17 cellular contexts compared by ENCODE assay signal in genomic region chr10:110821508-110821907, GRCh38. TPM values are rescaled to one million over a fixed set of nuclear protein-coding genes. Genes with fewer than 3 reads are reported as not detected.
A peak's percentile ranks its signal among the peaks of the same experiment; 100 is the strongest.
DNase-seq lines count a peak whose midpoint lies in the region; ATAC-seq, FAIRE-seq and TF ChIP-seq lines count a peak whose summit lies in the region.
"Had no signal": no experiment of that assay in that cellular context is flagged by ENCODE, and none has a peak within 500 bp of the region (broad histone marks: within the 10 kb centered on the region; RNA-seq: fewer than 3 reads in every experiment).

No MANE protein-coding gene starts in this region.

- H4K20me1 ChIP-seq in PC-9 (ENCODE audit: insufficient read depth), result no peaks in the 10 kb centered on the region

- H3K4me3 Mint-ChIP-seq in activated T-helper 17 cell treated with anti-CD3 and anti-CD28 coated beads, Interleukin-2, amount 50 U/mL, for 72 hours, result no peak overlapping the region
- H3K4me3 Mint-ChIP-seq: activated CD4-positive, alpha-beta memory T cell treated with anti-CD3 and anti-CD28 coated beads for 36 hours had no signal

- H3K27me3 Mint-ChIP-seq in activated T-helper 17 cell treated with anti-CD3 and anti-CD28 coated beads, Interleukin-2, amount 50 U/mL, for 72 hours, result no peaks in the 10 kb centered on the region
- H3K27me3 Mint-ChIP-seq: activated CD4-positive, alpha-beta memory T cell treated with anti-CD3 and anti-CD28 coated beads for 36 hours had no signal

- H3K36me3 Mint-ChIP-seq in activated T-helper 17 cell treated with anti-CD3 and anti-CD28 coated beads, Interleukin-2, amount 50 U/mL, for 72 hours (ENCODE audit: low read depth), result no peaks in the 10 kb centered on the region
- H3K36me3 Mint-ChIP-seq: activated CD4-positive, alpha-beta memory T cell treated with anti-CD3 and anti-CD28 coated beads for 36 hours had no signal

- H3K4me2 ChIP-seq in PC-9, result no peak overlapping the region

- TF ChIP-seq POLR2A in H54 (IDR thresholded peaks at IDR 0.05; ENCODE audit: low read depth, low read length), result no peak

- BruUV-seq in PC-9 (replicated peaks; lab: Mats Ljungman, UMichigan), result no TSS peak

- H3K36me3 ChIP-seq in muscle layer of duodenum (ENCODE audit: control insufficient read depth in 1 of 2, insufficient read depth in 2 of 2, low read length in 2 of 2) (no peaks in the 10 kb centered on the region), thoracic aorta (peaks cover 2% of the 10 kb centered on the region), PC-9 (ENCODE audit: low read depth) (no peaks in the 10 kb centered on the region)
- H3K36me3 ChIP-seq: tibial nerve had no signal

- intact Hi-C loops in PC-9 (cut with micrococcal nuclease; ENCODE audit: unreplicated experiment), result no loop called here

- no peak overlapping the region for H2AFZ ChIP-seq in PC-9

- H3K9me3 ChIP-seq in muscle layer of duodenum (ENCODE audit: control insufficient read depth in 1 of 2, low read length in 2 of 2), result no peaks in the 10 kb centered on the region
- no peaks in the 10 kb centered on the region for H3K9me3 ChIP-seq in thoracic aorta
- H3K9me3 ChIP-seq in PC-9 (ENCODE audit: insufficient read depth, low read depth), result no peaks in the 10 kb centered on the region
- H3K9me3 ChIP-seq: SJSA1, tibial nerve had no signal

- TF ChIP-seq CTCF in thoracic aorta (IDR thresholded peaks at IDR 0.05) (no peak), PC-9 (conservative IDR thresholded peaks at IDR 0.05) (no peak)

- POLR2A ChIA-PET in PC-9 (lab: Charles Lee; ENCODE audit: unreplicated experiment), result no interaction called here

- peak overlapping the region; percentile 84 for H3K27ac ChIP-seq in muscle layer of duodenum (ENCODE audit: low read length)
- H3K27ac ChIP-seq in thoracic aorta, result peak overlapping the region; percentile 82 to 94
- no peak overlapping the region for H3K27ac ChIP-seq in PC-9
- H3K27ac ChIP-seq: SJSA1 had no signal

- H3K4me3 ChIP-seq in muscle layer of duodenum (ENCODE audit: low read depth in 1 of 2, low read length in 2 of 2) (no peak overlapping the region), thoracic aorta (peak overlapping the region; percentile 35), PC-9 (no peak overlapping the region)
- H3K4me3 ChIP-seq: SJSA1, tibial nerve had no signal

- H3K4me1 ChIP-seq in muscle layer of duodenum (ENCODE audit: control insufficient read depth in 1 of 2, insufficient read depth in 2 of 2, low read length in 2 of 2), result peaks cover 27 to 39% of the 10 kb centered on the region in 2 donors
- peaks cover 42 to 63% of the 10 kb centered on the region in 2 donors for H3K4me1 ChIP-seq in thoracic aorta (ENCODE audit: control insufficient read depth in 1 of 2, low read depth in 2 of 2)
- H3K4me1 ChIP-seq in PC-9 (replicated peaks; ENCODE audit: insufficient read depth), result peaks cover 12% of the 10 kb centered on the region
- H3K4me1 ChIP-seq: SJSA1 had no signal

- H3K9me3 Mint-ChIP-seq in activated T-helper 17 cell treated with anti-CD3 and anti-CD28 coated beads, Interleukin-2, amount 50 U/mL, for 72 hours, result no peaks in the 10 kb centered on the region
- H3K9me3 Mint-ChIP-seq: activated CD4-positive, alpha-beta memory T cell treated with anti-CD3 and anti-CD28 coated beads for 36 hours had no signal

- CTCF ChIA-PET in PC-9 (lab: Charles Lee), result no interaction called here

- FAIRE-seq in H54 (lab: Jason Lieb, UNC), result no peak
- FAIRE-seq: endothelial cell of umbilical vein, TTC549 had no signal

- H3K27me3 ChIP-seq in muscle layer of duodenum (ENCODE audit: low read depth, low read length), result no peaks in the 10 kb centered on the region
- no peaks in the 10 kb centered on the region for H3K27me3 ChIP-seq in thoracic aorta (replicated peaks; ENCODE audit: insufficient read depth)
- H3K27me3 ChIP-seq in PC-9 (ENCODE audit: insufficient read depth, low read depth), result no peaks in the 10 kb centered on the region; the same call in 1 of the 2 replicates
- H3K27me3 ChIP-seq: SJSA1, tibial nerve had no signal

- ATAC-seq in activated T-helper 17 cell treated with anti-CD3 and anti-CD28 coated beads, Interleukin-2, amount 50 U/mL, for 72 hours (replicated peaks), result no peak
- peak; percentile 79 for ATAC-seq in thoracic aorta (ENCODE audit: insufficient number of reproducible peaks, low FRiP score, low read depth)

- H3K9me2 ChIP-seq in PC-9 (ENCODE audit: insufficient read depth), result no peaks in the 10 kb centered on the region

- DNase-seq in fibroblast of gingiva (ENCODE audit: low read depth) (peak; percentile 31), thoracic aorta (ENCODE audit: low spot score) (no peak), H54 (ENCODE audit: insufficient read length, low spot score) (no peak), NCI-H1048 (lab: John Stamatoyannopoulos, UW) (no peak), NCI-H82 treated with DMSO at 0.1 percent for 48 hours (lab: John Stamatoyannopoulos, UW; ENCODE audit: unreplicated experiment) (no peak), PC-9 (no peak)
- DNase-seq: activated CD4-positive, alpha-beta memory T cell treated with anti-CD3 and anti-CD28 coated beads for 36 hours; activated gamma-delta T cell; NCI-H2107; NK-92 treated with Interleukin-12 subunit alpha and Interleukin-12 subunit beta, amount 100 ng/mL, for 24 hours; occipital lobe had no signal

- H3F3A ChIP-seq in PC-9 (ENCODE audit: insufficient read depth, low read depth), result no peaks in the 10 kb centered on the region

- H3K27ac Mint-ChIP-seq in activated T-helper 17 cell treated with anti-CD3 and anti-CD28 coated beads, Interleukin-2, amount 50 U/mL, for 72 hours, result peak overlapping the region; percentile 49
- H3K27ac Mint-ChIP-seq: activated CD4-positive, alpha-beta memory T cell treated with anti-CD3 and anti-CD28 coated beads for 36 hours had no signal

- no peaks in the 10 kb centered on the region for H3K79me2 ChIP-seq in PC-9 (ENCODE audit: low read depth)

- H3K4me1 Mint-ChIP-seq in activated T-helper 17 cell treated with anti-CD3 and anti-CD28 coated beads, Interleukin-2, amount 50 U/mL, for 72 hours, result peaks cover 13% of the 10 kb centered on the region

RNA-seq across cellular contexts. Expression of gene PDCD4, which starts 50.2 kb away (rescaled TPM):
- 100 to 1,000 TPM in 1 of 2 donors, 10 to 100 TPM in 1; 59.0 to 140 TPM for total RNA-seq in activated T-helper 17 cell treated with anti-CD3 and anti-CD28 coated beads, Interleukin-2, amount 50 U/mL, for 72 hours
- total RNA-seq in thoracic aorta (10 to 100 TPM; 53.5 to 91.3 TPM), PC-9 (2021) (92.4 and 96.4 TPM in 2 replicates)
